ENCODE assay signal across 10 cellular contexts in the genomic region with DNA sequence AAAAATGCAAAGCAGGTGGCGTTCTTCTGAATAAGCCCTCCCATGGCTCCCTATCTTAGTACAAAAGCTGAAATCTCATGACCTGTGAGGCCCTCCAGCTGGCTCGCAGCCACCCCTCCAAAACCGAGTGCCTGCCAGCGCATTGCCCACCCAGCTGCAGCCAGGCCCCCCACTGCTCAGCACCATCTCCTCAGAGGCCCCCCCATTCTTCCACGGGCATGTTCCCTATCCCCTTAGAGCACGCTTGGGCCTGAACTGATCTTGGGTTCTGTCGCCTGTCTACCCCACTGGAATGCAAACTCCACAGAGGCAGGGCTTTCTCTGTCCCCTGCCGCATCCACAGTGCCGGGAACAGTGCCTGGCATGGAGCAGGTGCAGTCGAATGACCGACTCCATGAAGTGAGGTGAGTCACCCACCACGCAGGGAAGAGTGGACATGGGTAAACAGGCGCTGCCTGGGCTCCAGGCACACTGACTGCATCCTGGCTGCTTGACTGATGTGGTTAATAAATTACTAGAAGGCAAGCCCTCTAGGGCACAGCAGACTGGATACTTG. TPM values are rescaled to one million over a fixed set of nuclear protein-coding genes. Genes with fewer than 3 reads are reported as not detected.
DNase-seq lines count a peak whose midpoint lies in the region; TF ChIP-seq lines count a peak whose summit lies in the region.
"Had no signal": no experiment of that assay in that cellular context is flagged by ENCODE, and none has a peak within 500 bp of the region (broad histone marks: within the 10 kb centered on the region; RNA-seq: fewer than 3 reads in every experiment).

No MANE protein-coding gene starts in this region.

- H3K9me3 Mint-ChIP-seq in brain: no peaks in the 10 kb centered on the region

- in situ Hi-C loops in ACHN (cut with HindIII; ENCODE audit: low pct_ligation_motif_present, low pct_unique_long_range_greater_than_20kb, low sequenced_read_pairs) (no loop called here), G401 (cut with HindIII; ENCODE audit: low sequenced_read_pairs) (no loop called here)

- H3K4me1 ChIP-seq in liver (ENCODE audit: control insufficient read depth in 4 of 4, insufficient read depth in 4 of 4, low read length in 3 of 4): peaks cover 6 to 32% (median 17%) of the 10 kb centered on the region in 4 donors

- H3K27me3 ChIP-seq in liver (ENCODE audit: control insufficient read depth in 4 of 4, insufficient read depth in 4 of 4, low read length in 3 of 4): no peaks in the 10 kb centered on the region
- H3K27me3 ChIP-seq: brain microvascular endothelial cell had no signal

- peak overlapping the region; percentile 11 to 100 (median 77) for H3K27ac Mint-ChIP-seq in brain

- DNase-seq in ACHN: peak; percentile 90
- DNase-seq in LoVo (ENCODE audit: low spot score): peak; percentile 63
- no peak for DNase-seq in NCI-H187 (lab: John Stamatoyannopoulos, UW)
- no peak for DNase-seq in GM10248 (ENCODE audit: extremely low spot score)
- DNase-seq in SKM-1 treated with dmso at 0.1 percent for 144 hours (lab: John Stamatoyannopoulos, UW; ENCODE audit: unreplicated experiment): no peak
- DNase-seq in G401 (ENCODE audit: low spot score): no peak
- DNase-seq: brain microvascular endothelial cell, HCEC 1CT had no signal

- H3K27me3 Mint-ChIP-seq in brain: no peaks in the 10 kb centered on the region

- H3K4me3 ChIP-seq in liver (ENCODE audit: low read depth in 1 of 3, low read length in 3 of 3): no peak overlapping the region

- no peaks in the 10 kb centered on the region for H3K36me3 ChIP-seq in liver (ENCODE audit: control insufficient read depth in 4 of 4, insufficient read depth in 3 of 4, low read depth in 1 of 4, low read length in 3 of 4)
- H3K36me3 ChIP-seq: brain microvascular endothelial cell had no signal

- H3K4me1 Mint-ChIP-seq in brain: peaks cover 75% of the 10 kb centered on the region

- peaks cover 13% of the 10 kb centered on the region for H3K36me3 Mint-ChIP-seq in brain

- H3K9ac ChIP-seq in liver (ENCODE audit: low read depth in 1 of 2, low read length in 2 of 2): no peak overlapping the region

- CTCF ChIA-PET in GM10248 (lab: Yijun Ruan, JAX): interaction anchor here (2.0 kb wide), 1 partner anchor 11 kb away, joined by 9 read pairs; a partner anchor contains a TSS

- H3K4me3 Mint-ChIP-seq in brain: no peak overlapping the region

- TF ChIP-seq RAD21 in liver (IDR thresholded peaks at IDR 0.05): peak; percentile 56 to 59

- TF ChIP-seq CTCF in brain (conservative IDR thresholded peaks at IDR 0.05) (no peak), liver (IDR thresholded peaks at IDR 0.05; ENCODE audit: low read depth, low read length, missing input control) (no peak), GM10248 (IDR thresholded peaks at IDR 0.05; ENCODE audit: control extremely low read depth, extremely low read depth, low read depth, missing control alignments) (no peak)

- H3K9me3 ChIP-seq in liver (ENCODE audit: control insufficient read depth in 4 of 4, low read length in 3 of 4): no peaks in the 10 kb centered on the region

- H3K27ac ChIP-seq in liver (ENCODE audit: low read depth in 1 of 2, low read length in 2 of 2): peak overlapping the region; percentile 94 to 96
- H3K27ac ChIP-seq: brain microvascular endothelial cell had no signal

- 45% methylated on average over 13 of the region's 13 CpGs for WGBS in liver

- POLR2A ChIA-PET in GM10248 (lab: Yijun Ruan, JAX): interaction anchor here (1.0 kb wide), 1 partner anchor 12 kb away, joined by 3 read pairs; a partner anchor contains a TSS

TF ChIP-seq in liver, 16 proteins besides CTCF, POLR2A, EP300 and RAD21:
- TF ChIP-seq HNF4G (IDR thresholded peaks at IDR 0.05) (no peak), NR2F2 (IDR thresholded peaks at IDR 0.05) (no peak), FOXA2 (IDR thresholded peaks at IDR 0.05) (peak; percentile 96), SP1 (IDR thresholded peaks at IDR 0.05) (peak; percentile 85), GABPA (IDR thresholded peaks at IDR 0.05 in 1 of 2, conservative IDR thresholded peaks at IDR 0.05 in 1 of 2) (no peak), RXRA (IDR thresholded peaks at IDR 0.05) (peak; percentile 51 to 91), EGR1 (IDR thresholded peaks at IDR 0.05; ENCODE audit: low read depth in 2 of 2) (no peak), FOXA1 (IDR thresholded peaks at IDR 0.05) (peak; percentile 94), TAF1 (conservative IDR thresholded peaks at IDR 0.05) (peak; percentile 53), HNF4A (conservative IDR thresholded peaks at IDR 0.05) (peak; percentile 34 to 78), YY1 (IDR thresholded peaks at IDR 0.05) (peak; percentile 95), JUND (IDR thresholded peaks at IDR 0.05) (peak; percentile 97 to 100)
- TF ChIP-seq, protein P1, sequence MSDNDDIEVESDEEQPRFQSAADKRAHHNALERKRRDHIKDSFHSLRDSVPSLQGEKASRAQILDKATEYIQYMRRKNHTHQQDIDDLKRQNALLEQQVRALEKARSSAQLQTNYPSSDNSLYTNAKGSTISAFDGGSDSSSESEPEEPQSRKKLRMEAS (IDR thresholded peaks at IDR 0.05): peak; percentile 81
- TF ChIP-seq, protein P2, sequence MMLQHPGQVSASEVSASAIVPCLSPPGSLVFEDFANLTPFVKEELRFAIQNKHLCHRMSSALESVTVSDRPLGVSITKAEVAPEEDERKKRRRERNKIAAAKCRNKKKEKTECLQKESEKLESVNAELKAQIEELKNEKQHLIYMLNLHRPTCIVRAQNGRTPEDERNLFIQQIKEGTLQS (IDR thresholded peaks at IDR 0.05): peak; percentile 93
- TF ChIP-seq, protein P3, sequence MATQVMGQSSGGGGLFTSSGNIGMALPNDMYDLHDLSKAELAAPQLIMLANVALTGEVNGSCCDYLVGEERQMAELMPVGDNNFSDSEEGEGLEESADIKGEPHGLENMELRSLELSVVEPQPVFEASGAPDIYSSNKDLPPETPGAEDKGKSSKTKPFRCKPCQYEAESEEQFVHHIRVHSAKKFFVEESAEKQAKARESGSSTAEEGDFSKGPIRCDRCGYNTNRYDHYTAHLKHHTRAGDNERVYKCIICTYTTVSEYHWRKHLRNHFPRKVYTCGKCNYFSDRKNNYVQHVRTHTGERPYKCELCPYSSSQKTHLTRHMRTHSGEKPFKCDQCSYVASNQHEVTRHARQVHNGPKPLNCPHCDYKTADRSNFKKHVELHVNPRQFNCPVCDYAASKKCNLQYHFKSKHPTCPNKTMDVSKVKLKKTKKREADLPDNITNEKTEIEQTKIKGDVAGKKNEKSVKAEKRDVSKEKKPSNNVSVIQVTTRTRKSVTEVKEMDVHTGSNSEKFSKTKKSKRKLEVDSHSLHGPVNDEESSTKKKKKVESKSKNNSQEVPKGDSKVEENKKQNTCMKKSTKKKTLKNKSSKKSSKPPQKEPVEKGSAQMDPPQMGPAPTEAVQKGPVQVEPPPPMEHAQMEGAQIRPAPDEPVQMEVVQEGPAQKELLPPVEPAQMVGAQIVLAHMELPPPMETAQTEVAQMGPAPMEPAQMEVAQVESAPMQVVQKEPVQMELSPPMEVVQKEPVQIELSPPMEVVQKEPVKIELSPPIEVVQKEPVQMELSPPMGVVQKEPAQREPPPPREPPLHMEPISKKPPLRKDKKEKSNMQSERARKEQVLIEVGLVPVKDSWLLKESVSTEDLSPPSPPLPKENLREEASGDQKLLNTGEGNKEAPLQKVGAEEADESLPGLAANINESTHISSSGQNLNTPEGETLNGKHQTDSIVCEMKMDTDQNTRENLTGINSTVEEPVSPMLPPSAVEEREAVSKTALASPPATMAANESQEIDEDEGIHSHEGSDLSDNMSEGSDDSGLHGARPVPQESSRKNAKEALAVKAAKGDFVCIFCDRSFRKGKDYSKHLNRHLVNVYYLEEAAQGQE (IDR thresholded peaks at IDR 0.05): peak; percentile 61
- TF ChIP-seq, protein P4, sequence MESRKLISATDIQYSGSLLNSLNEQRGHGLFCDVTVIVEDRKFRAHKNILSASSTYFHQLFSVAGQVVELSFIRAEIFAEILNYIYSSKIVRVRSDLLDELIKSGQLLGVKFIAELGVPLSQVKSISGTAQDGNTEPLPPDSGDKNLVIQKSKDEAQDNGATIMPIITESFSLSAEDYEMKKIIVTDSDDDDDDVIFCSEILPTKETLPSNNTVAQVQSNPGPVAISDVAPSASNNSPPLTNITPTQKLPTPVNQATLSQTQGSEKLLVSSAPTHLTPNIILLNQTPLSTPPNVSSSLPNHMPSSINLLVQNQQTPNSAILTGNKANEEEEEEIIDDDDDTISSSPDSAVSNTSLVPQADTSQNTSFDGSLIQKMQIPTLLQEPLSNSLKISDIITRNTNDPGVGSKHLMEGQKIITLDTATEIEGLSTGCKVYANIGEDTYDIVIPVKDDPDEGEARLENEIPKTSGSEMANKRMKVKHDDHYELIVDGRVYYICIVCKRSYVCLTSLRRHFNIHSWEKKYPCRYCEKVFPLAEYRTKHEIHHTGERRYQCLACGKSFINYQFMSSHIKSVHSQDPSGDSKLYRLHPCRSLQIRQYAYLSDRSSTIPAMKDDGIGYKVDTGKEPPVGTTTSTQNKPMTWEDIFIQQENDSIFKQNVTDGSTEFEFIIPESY (IDR thresholded peaks at IDR 0.05): no peak

RNA-seq across cellular contexts. Expression of a gene that starts 11.3 kb away (rescaled TPM):
- polyA plus RNA-seq in brain (ENCODE audit: insufficient read depth, low read depth, low replicate concordance) (0.90 TPM), liver (under 1 TPM; 0.42 to 0.64 TPM)
- 1 to 10 TPM in 1 of 2 donors, under 1 TPM in 1; 0.14 to 2.1 TPM for total RNA-seq in liver
- total RNA-seq in G401 (2014; rRNA removed; shearing (Covaris generic)): 0.25 and 0.54 TPM in 2 replicates

RNA-seq across cellular contexts. Expression of a gene that starts 38.9 kb away (rescaled TPM):
- polyA plus RNA-seq in brain (ENCODE audit: insufficient read depth, low read depth, low replicate concordance) (41.8 TPM), liver (not detected)
- under 1 TPM; 0.08 to 0.37 TPM for total RNA-seq in liver
- total RNA-seq in G401 (2014; rRNA removed; shearing (Covaris generic)): 5.5 and 9.5 TPM in 2 replicates

Comparison
In these comparisons a context has a peak if more than half of its experiments do, and no peak if none do; other contexts are left out.
1. DNase-seq: peak in ACHN (single experiment) and LoVo (single experiment); none in NCI-H187 (0 of 2), GM10248 (single experiment), SKM-1 treated with dmso at 0.1 percent for 144 hours (single experiment) and G401 (single experiment).